ENCODE assay signal across 8 cellular contexts in genomic region chr22:17742528-17742902, GRCh38. TPM values are rescaled to one million over a fixed set of nuclear protein-coding genes. Genes with fewer than 3 reads are reported as not detected.
DNase-seq lines count a peak whose midpoint lies in the region; ATAC-seq, FAIRE-seq and TF ChIP-seq lines count a peak whose summit lies in the region.

No MANE protein-coding gene starts in this region.

- no peak overlapping the region for H4K91ac ChIP-seq in H1 (replicated peaks; ENCODE audit: insufficient read length, low read length)

- FAIRE-seq in H1 (lab: Jason Lieb, UNC) = peak; percentile 52

- no peak overlapping the region for H2BK120ac ChIP-seq in H1 (replicated peaks; ENCODE audit: low read depth, low read length)

- no peak overlapping the region for H3K23ac ChIP-seq in H1 (ENCODE audit: insufficient read length)

- WGBS in H1 (ENCODE audit: extremely low coverage in 1 of 2, insufficient coverage in 1 of 2, insufficient read length in 1 of 2, insufficient replicate concordance in 2 of 2, low coverage in 1 of 2, low lambda C conversion rate in 2 of 2, missing lambda C conversion rate in 1 of 2), 2 experiments = 59% methylated on average over 9 of the region's 9 CpGs; no CpG with 5 or more reads in 1 of the 2 experiments

- no peaks in the 10 kb centered on the region for H3K27me3 ChIP-seq in H1 (replicated peaks in 1 of 4; ENCODE audit: control insufficient read depth in 3 of 4, extremely low read depth in 1 of 4, insufficient read depth in 3 of 4, low read length in 3 of 4)

- H4K8ac ChIP-seq in H1 (ENCODE audit: extremely low read depth, insufficient read depth, low read length) = no peak overlapping the region

- H3K4me3 ChIP-seq in H1 (ENCODE audit: extremely low read depth in 1 of 4, insufficient read depth in 2 of 4, low read depth in 3 of 4, low read length in 4 of 4) = no peak overlapping the region

- peak; percentile 90 to 98 (median 96) for TF ChIP-seq CTCF in H1 (IDR thresholded peaks at IDR 0.05; ENCODE audit: control extremely low read depth in 1 of 3, insufficient read depth in 1 of 3, low read depth in 1 of 3, low read length in 3 of 3)

- DNase-seq in DMS153 (lab: John Stamatoyannopoulos, UW) (peak; percentile 49), NCI-H510A treated with DMSO at 0.1 percent for 48 hours (lab: John Stamatoyannopoulos, UW) (peak; percentile 19), H1 (ENCODE audit: low read depth in 1 of 2, low spot score in 2 of 2) (peak; percentile 80 to 96), midbrain (lab: John Stamatoyannopoulos, UW) (peak; percentile 71)
- DNase-seq in activated CD8-positive, alpha-beta memory T cell treated with anti-CD3 and anti-CD28 coated beads for 1 hour (ENCODE audit: extremely low read depth in 1 of 2, low read depth in 1 of 2) = peak; percentile 28 to 52
- DNase-seq in stimulated activated CD8-positive, alpha-beta memory T cell treated with anti-CD3 and anti-CD28 coated beads, Interleukin-7, amount 100 ng/mL, for 24 hours (ENCODE audit: low read depth) = peak; percentile 61

- no peak overlapping the region for H2BK5ac ChIP-seq in H1 (ENCODE audit: low read depth, low read length)

- TF ChIP-seq RAD21 in H1 (IDR thresholded peaks at IDR 0.05 in 1 of 2, conservative IDR thresholded peaks at IDR 0.05 in 1 of 2; ENCODE audit: low read depth in 2 of 2, low read length in 2 of 2) = peak; percentile 94 to 97

- H3K4ac ChIP-seq in H1 (replicated peaks; ENCODE audit: insufficient read length, low read depth, low read length) = no peak overlapping the region

- peaks cover 2 to 3% of the 10 kb centered on the region in 2 experiments for H4K20me1 ChIP-seq in H1 (replicated peaks in 1 of 2; ENCODE audit: control insufficient read depth in 1 of 2, insufficient read depth in 2 of 2, low read length in 2 of 2)

- CTCF ChIA-PET in H1 (lab: Charles Lee; ENCODE audit: partially characterized antibody) = interaction anchor here (0.6 to 12.0 kb wide), 28 partner anchors 8 to 1102 kb away, joined by 3 to 174 read pairs (median 6); no protein-coding TSS in a partner anchor

- no peaks in the 10 kb centered on the region for H3K79me2 ChIP-seq in H1 (ENCODE audit: control insufficient read depth in 1 of 2, insufficient read depth in 2 of 2, low read length in 2 of 2)

- POLR2A ChIA-PET in H1 (lab: Charles Lee; ENCODE audit: partially characterized antibody) = interaction anchor here (0.6 to 2.6 kb wide), 3 partner anchors 30 to 38 kb away, joined by 3 to 13 read pairs (median 4); no protein-coding TSS in a partner anchor

- no peaks in the 10 kb centered on the region for H3K79me1 ChIP-seq in H1 (ENCODE audit: low read depth, low read length)

- no peak overlapping the region for H2BK20ac ChIP-seq in H1 (ENCODE audit: low read length)

- peaks cover 0 to 7% (median 4%) of the 10 kb centered on the region in 4 experiments; a peak in 5 of 7 replicates for H3K4me1 ChIP-seq in H1 (replicated peaks in 1 of 4; ENCODE audit: control insufficient read depth in 3 of 4, insufficient read depth in 4 of 4, low read length in 3 of 4)

- no peak overlapping the region for H3K56ac ChIP-seq in H1 (replicated peaks; ENCODE audit: insufficient read length, low read depth, low read length)

- no peak overlapping the region; a peak in 1 of 7 replicates for H3K9ac ChIP-seq in H1 (replicated peaks in 1 of 4; ENCODE audit: extremely low read depth in 1 of 4, low read depth in 3 of 4, low read length in 3 of 4)

- no peak overlapping the region for H2AFZ ChIP-seq in H1 (ENCODE audit: low read length)

- no peak for TF ChIP-seq POLR2A in H1 (IDR thresholded peaks at IDR 0.05; ENCODE audit: control extremely low read depth in 1 of 2, low read depth in 2 of 2, low read length in 2 of 2)

- ATAC-seq in HG02759 (IDR thresholded peaks at IDR 0.05; ENCODE audit: unreplicated experiment) (peak; percentile 73), GM18861 (IDR thresholded peaks at IDR 0.05; ENCODE audit: unreplicated experiment) (no peak)

- H3K27ac ChIP-seq in H1 (ENCODE audit: low read depth, low read length) = no peak overlapping the region

- H3K18ac ChIP-seq in H1 (ENCODE audit: extremely low read depth, low read length) = no peak overlapping the region

- no peak overlapping the region for H2BK15ac ChIP-seq in H1 (ENCODE audit: low read length)

- peak in 1 of 2 experiments; percentile 64; a peak in 1 of 3 replicates for TF ChIP-seq EP300 in H1 (IDR thresholded peaks at IDR 0.05; ENCODE audit: borderline replicate concordance in 1 of 2, low read depth in 2 of 2, low read length in 2 of 2)

- H3K23me2 ChIP-seq in H1 (ENCODE audit: low read depth, low read length) = no peaks in the 10 kb centered on the region

- H2AK5ac ChIP-seq in H1 (ENCODE audit: low read depth, low read length) = no peak overlapping the region

- H2BK12ac ChIP-seq in H1 (ENCODE audit: low read depth, low read length) = no peak overlapping the region

- no peak overlapping the region for H3K4me2 ChIP-seq in H1 (ENCODE audit: insufficient read depth in 1 of 2, low read depth in 2 of 2, low read length in 2 of 2)

- H4K5ac ChIP-seq in H1 (ENCODE audit: insufficient read length, low read depth, low read length) = no peak overlapping the region

- no peaks in the 10 kb centered on the region for H3K36me3 ChIP-seq in H1 (ENCODE audit: control insufficient read depth in 2 of 4, insufficient read depth in 4 of 4, low read length in 3 of 4)

- no peaks in the 10 kb centered on the region for H3K9me3 ChIP-seq in H1 (ENCODE audit: insufficient read depth in 2 of 2, low read depth in 1 of 2, low read length in 1 of 2)

- no peak overlapping the region for H3K14ac ChIP-seq in H1 (ENCODE audit: insufficient read length)

TF ChIP-seq in H1, 55 proteins besides CTCF, POLR2A, EP300 and RAD21 (continues in another document):
- TF ChIP-seq BACH1 (IDR thresholded peaks at IDR 0.05; ENCODE audit: low read length) = no peak
- no peak for TF ChIP-seq KDM1A (IDR thresholded peaks at IDR 0.05; ENCODE audit: borderline replicate concordance, low read length)
- TF ChIP-seq CBX5 (IDR thresholded peaks at IDR 0.05; ENCODE audit: low read depth, low read length) = no peak
- TF ChIP-seq TBP (IDR thresholded peaks at IDR 0.05; ENCODE audit: low read depth, low read length) = no peak
- no peak for TF ChIP-seq HDAC2 (IDR thresholded peaks at IDR 0.05; ENCODE audit: borderline replicate concordance in 1 of 2, low read depth in 2 of 2, low read length in 2 of 2)
- TF ChIP-seq RFX5 (IDR thresholded peaks at IDR 0.05; ENCODE audit: borderline replicate concordance, low read depth, low read length) = no peak
- no peak for TF ChIP-seq BCL11A (IDR thresholded peaks at IDR 0.05; ENCODE audit: low read depth in 2 of 2, low read length in 2 of 2)
- no peak for TF ChIP-seq NRF1 (IDR thresholded peaks at IDR 0.05; ENCODE audit: low read depth, low read length)
- no peak for TF ChIP-seq SAP30 (IDR thresholded peaks at IDR 0.05; ENCODE audit: insufficient read depth, insufficient replicate concordance, low read length)
- TF ChIP-seq GABPA (IDR thresholded peaks at IDR 0.05; ENCODE audit: borderline replicate concordance, insufficient read depth, low read length) = 0 out of 2 replicates have a peak, but pooled peaks have one; percentile 32
- TF ChIP-seq YY1 (IDR thresholded peaks at IDR 0.05; ENCODE audit: low read depth, low read length) = 0 out of 2 replicates have a peak, but pooled peaks have one; percentile 13
- TF ChIP-seq SIX5 (IDR thresholded peaks at IDR 0.05; ENCODE audit: low read depth, low read length) = no peak
- TF ChIP-seq, protein P1, sequence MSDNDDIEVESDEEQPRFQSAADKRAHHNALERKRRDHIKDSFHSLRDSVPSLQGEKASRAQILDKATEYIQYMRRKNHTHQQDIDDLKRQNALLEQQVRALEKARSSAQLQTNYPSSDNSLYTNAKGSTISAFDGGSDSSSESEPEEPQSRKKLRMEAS (IDR thresholded peaks at IDR 0.05) = no peak
- peak; percentile 75; the same call in 1 of the 2 replicates for TF ChIP-seq TCF12 (IDR thresholded peaks at IDR 0.05; ENCODE audit: low read depth, low read length)
- TF ChIP-seq SIN3A (conservative IDR thresholded peaks at IDR 0.05 in 1 of 2, IDR thresholded peaks at IDR 0.05 in 1 of 2; ENCODE audit: low read depth in 1 of 2, low read length in 2 of 2) = 0 out of 4 replicates have a peak, but pooled peaks of 1 of the 2 experiments have one; percentile 49
- TF ChIP-seq JUN (IDR thresholded peaks at IDR 0.05; ENCODE audit: low read depth, low read length) = no peak
- no peak for TF ChIP-seq CBX8 (IDR thresholded peaks at IDR 0.05; ENCODE audit: borderline replicate concordance, low read depth, low read length)
- TF ChIP-seq FOSL1 (IDR thresholded peaks at IDR 0.05; ENCODE audit: insufficient read depth, low read depth, low read length) = no peak
- no peak for TF ChIP-seq SUZ12 (IDR thresholded peaks at IDR 0.05; ENCODE audit: low read length)
- no peak for TF ChIP-seq EGR1 (IDR thresholded peaks at IDR 0.05; ENCODE audit: borderline replicate concordance, low read depth, low read length)
- TF ChIP-seq CTBP2 (IDR thresholded peaks at IDR 0.05; ENCODE audit: borderline replicate concordance, insufficient read depth, insufficient read length, low read length) = no peak
- TF ChIP-seq TEAD4 (IDR thresholded peaks at IDR 0.05; ENCODE audit: low read depth, low read length) = no peak
- TF ChIP-seq, protein P2, sequence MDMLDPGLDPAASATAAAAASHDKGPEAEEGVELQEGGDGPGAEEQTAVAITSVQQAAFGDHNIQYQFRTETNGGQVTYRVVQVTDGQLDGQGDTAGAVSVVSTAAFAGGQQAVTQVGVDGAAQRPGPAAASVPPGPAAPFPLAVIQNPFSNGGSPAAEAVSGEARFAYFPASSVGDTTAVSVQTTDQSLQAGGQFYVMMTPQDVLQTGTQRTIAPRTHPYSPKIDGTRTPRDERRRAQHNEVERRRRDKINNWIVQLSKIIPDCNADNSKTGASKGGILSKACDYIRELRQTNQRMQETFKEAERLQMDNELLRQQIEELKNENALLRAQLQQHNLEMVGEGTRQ (IDR thresholded peaks at IDR 0.05; ENCODE audit: low read length) = no peak
- TF ChIP-seq CHD2 (IDR thresholded peaks at IDR 0.05; ENCODE audit: low read length) = no peak
- no peak for TF ChIP-seq CEBPB (IDR thresholded peaks at IDR 0.05; ENCODE audit: low read depth, low read length)

RNA-seq across cellular contexts. Expression of gene BID, which starts 31.8 kb away (rescaled TPM):
- total RNA-seq in H1 (2021; fragmentation: NEBNext Ultra II Directional; extraction: Animal tissue kit (Norgen Biotek cat#: 25700)) = 39.3 and 41.6 TPM in 2 replicates
- polyA plus RNA-seq in H1 (2011; rRNA removed) = 114 and 133 TPM in 2 replicates
- 90.6 TPM for polyA plus RNA-seq in H1 (2011; cell fraction: cytosol; rRNA removed)
- polyA plus RNA-seq in H1 (2011; cell fraction: nucleus; rRNA removed) = 66.4 TPM
- 33.0 to 44.6 TPM (median 43.2 TPM) in 4 replicates for polyA plus RNA-seq in H1 (2012, experiment 1 of 2)
- 24.4 TPM for polyA plus RNA-seq in H1 (2012, experiment 2 of 2)
- polyA plus RNA-seq in H1 (2013, experiment 1 of 2) = 52.8 TPM
- polyA plus RNA-seq in H1 (2013, experiment 2 of 2) = 53.5 TPM
- polyA minus RNA-seq in H1 (2011; rRNA and poly(A)+ RNA removed) = 15.5 and 15.6 TPM in 2 replicates
- 29.1 TPM for polyA minus RNA-seq in H1 (2011; cell fraction: cytosol; rRNA and poly(A)+ RNA removed)
- 14.9 TPM for polyA minus RNA-seq in H1 (2011; cell fraction: nucleus; rRNA and poly(A)+ RNA removed)

Comparison
In these comparisons a context has a peak if more than half of its experiments do, and no peak if none do; other contexts are left out.
1. DNase-seq: peak in every context shown above with its lines; median percentile 88 in H1; 71 in midbrain; 61 in stimulated activated CD8-positive, alpha-beta memory T cell treated with anti-CD3 and anti-CD28 coated beads, Interleukin-7, amount 100 ng/mL, for 24 hours; 49 in DMS153; 40 in activated CD8-positive, alpha-beta memory T cell treated with anti-CD3 and anti-CD28 coated beads for 1 hour; 19 in NCI-H510A treated with DMSO at 0.1 percent for 48 hours.